In genomic region chr17:47872651-47873161, GRCh38 we compare ENCODE assay signal across 20 cellular contexts. TPM values are rescaled to one million over a fixed set of nuclear protein-coding genes. Genes with fewer than 3 reads are reported as not detected.
A peak's percentile ranks its signal among the peaks of the same experiment; 100 is the strongest.
DNase-seq lines count a peak whose midpoint lies in the region; TF ChIP-seq lines count a peak whose summit lies in the region.
"Had no signal": no experiment of that assay in that cellular context is flagged by ENCODE, and none has a peak within 500 bp of the region (broad histone marks: within the 10 kb centered on the region; RNA-seq: fewer than 3 reads in every experiment).

No MANE protein-coding gene starts in this region.

- peaks cover 53% of the 10 kb centered on the region for H3K4me1 ChIP-seq in Caco-2

- no peak for TF ChIP-seq CTCF in choroid plexus epithelial cell (conservative IDR thresholded peaks at IDR 0.05; ENCODE audit: low read depth, low read length)
- no peak for TF ChIP-seq CTCF in HFFc6 (IDR thresholded peaks at IDR 0.05)
- TF ChIP-seq CTCF in Caco-2 (IDR thresholded peaks at IDR 0.05; ENCODE audit: insufficient read depth in 1 of 2, low read depth in 1 of 2, low read length in 1 of 2, severe bottlenecking in 1 of 2, unreplicated experiment in 1 of 2), result no peak

- H3K36me3 ChIP-seq in Caco-2 (ENCODE audit: control insufficient read depth, insufficient read depth, low read length), result no peaks in the 10 kb centered on the region
- H3K36me3 ChIP-seq: ascending aorta, esophagus muscularis mucosa, heart right ventricle had no signal

- H3K27me3 Mint-ChIP-seq in HFFc6 (ENCODE audit: insufficient read depth), result peaks cover 22% of the 10 kb centered on the region
- no peaks in the 10 kb centered on the region for H3K27me3 Mint-ChIP-seq in Caco-2 (ENCODE audit: insufficient read depth, unreplicated experiment)

- no peaks in the 10 kb centered on the region; the same call in 1 of the 2 replicates for H3K27me3 ChIP-seq in Caco-2 (replicated peaks; ENCODE audit: control insufficient read depth, insufficient read depth, low read length)

- H3K9me3 Mint-ChIP-seq in HFFc6 (no peaks in the 10 kb centered on the region), Caco-2 (ENCODE audit: unreplicated experiment) (no peaks in the 10 kb centered on the region)
- H3K9me3 Mint-ChIP-seq: naive thymus-derived CD8-positive, alpha-beta T cell; stimulated activated naive CD8-positive, alpha-beta T cell treated with anti-CD3 and anti-CD28 coated beads, Interleukin-15, Interleukin-2, amounts not matched to agents 100 ng/mL and 50 ng/mL, for 24 hours; T-helper 2 cell treated with Interferon-gamma antibody and Interleukin-4, amounts not matched to agents 5 μg/mL and 100 μg/mL, for 36 hours had no signal

- no peaks in the 10 kb centered on the region for H3K9me3 ChIP-seq in Caco-2
- H3K9me3 ChIP-seq: ascending aorta, esophagus muscularis mucosa, heart right ventricle had no signal

- no peak overlapping the region for H3K27ac Mint-ChIP-seq in HFFc6
- no peak overlapping the region for H3K27ac Mint-ChIP-seq in Caco-2 (ENCODE audit: unreplicated experiment)
- H3K27ac Mint-ChIP-seq: dendritic cell treated with granulocyte-macrophage colony-stimulating factor and Interleukin-4, amounts not matched to agents 40 ng/mL and 50 ng/mL, for 4 days; naive thymus-derived CD8-positive, alpha-beta T cell; stimulated activated naive CD8-positive, alpha-beta T cell treated with anti-CD3 and anti-CD28 coated beads, Interleukin-15, Interleukin-2, amounts not matched to agents 100 ng/mL and 50 ng/mL, for 24 hours; T-helper 2 cell treated with Interferon-gamma antibody and Interleukin-4, amounts not matched to agents 5 μg/mL and 100 μg/mL, for 36 hours had no signal

- no peak overlapping the region for H3K4me3 ChIP-seq in choroid plexus epithelial cell (ENCODE audit: low read depth, low read length)
- H3K4me3 ChIP-seq in Caco-2 (ENCODE audit: low read depth, low read length), result no peak overlapping the region
- H3K4me3 ChIP-seq: ascending aorta, esophagus muscularis mucosa, heart right ventricle had no signal

- H3K36me3 Mint-ChIP-seq in HFFc6 (ENCODE audit: low read depth) (no peaks in the 10 kb centered on the region), Caco-2 (ENCODE audit: insufficient read depth, unreplicated experiment) (no peaks in the 10 kb centered on the region)
- H3K36me3 Mint-ChIP-seq: naive thymus-derived CD8-positive, alpha-beta T cell had no signal

- H3K4me3 Mint-ChIP-seq in HFFc6 (no peak overlapping the region), Caco-2 (ENCODE audit: unreplicated experiment) (no peak overlapping the region)
- H3K4me3 Mint-ChIP-seq: dendritic cell treated with granulocyte-macrophage colony-stimulating factor and Interleukin-4, amounts not matched to agents 40 ng/mL and 50 ng/mL, for 4 days; naive thymus-derived CD8-positive, alpha-beta T cell; stimulated activated naive CD8-positive, alpha-beta T cell treated with anti-CD3 and anti-CD28 coated beads, Interleukin-15, Interleukin-2, amounts not matched to agents 100 ng/mL and 50 ng/mL, for 24 hours; T-helper 2 cell treated with Interferon-gamma antibody and Interleukin-4, amounts not matched to agents 5 μg/mL and 100 μg/mL, for 36 hours had no signal

- CTCF ChIA-PET in Caco-2 (lab: Charles Lee), result interaction anchor here (0.6 to 7.5 kb wide), 2 partner anchors 30 to 32 kb away, joined by 3 to 37 read pairs; partner anchors contain the start of gene SCRN2

- POLR2A ChIA-PET in Caco-2 (lab: Charles Lee), result interaction anchor here (0.9 kb wide), 1 partner anchor 23 kb away, joined by 3 read pairs; the partner anchor contains the start of gene SP2

- H3K4me1 Mint-ChIP-seq in HFFc6 (ENCODE audit: low read depth) (peaks cover 42% of the 10 kb centered on the region), Caco-2 (ENCODE audit: low read depth, unreplicated experiment) (peaks cover 15% of the 10 kb centered on the region)

- intact Hi-C loops in Caco-2 (cut with micrococcal nuclease; ENCODE audit: unreplicated experiment), result no loop called here

- DNase-seq in A172 (ENCODE audit: low spot score) (peak; percentile 21), NCI-H526 (lab: John Stamatoyannopoulos, UW) (peak; percentile 40 to 74), choroid plexus epithelial cell (ENCODE audit: low read depth) (peak; percentile 32), iPS-NIHi11 (ENCODE audit: low spot score) (peak; percentile 35), HFFc6 (no peak), Caco-2 (no peak), NCI-H2196 treated with DMSO at 0.1 percent for 48 hours (lab: John Stamatoyannopoulos, UW; ENCODE audit: unreplicated experiment) (no peak), T-helper 9 cell (no peak)
- DNase-seq: activated CD4-positive, alpha-beta T cell treated with anti-CD3 and anti-CD28 coated beads for 48 hours; activated CD8-positive, alpha-beta memory T cell treated with anti-CD3 and anti-CD28 coated beads, Interleukin-2, amount 50 U/mL, for 4 hours; activated gamma-delta T cell treated with Interleukin-2 at 50 U/mL for 16 hours; heart right ventricle; left ventricle myocardium superior; naive thymus-derived CD8-positive, alpha-beta T cell; SHP77 treated with DMSO at 0.1 percent for 48 hours had no signal

- no TSS peak for BruUV-seq in Caco-2 (replicated peaks; lab: Mats Ljungman, UMichigan)

RNA-seq across cellular contexts. Expression of gene SP6, which starts 21.7 kb away (rescaled TPM):
- total RNA-seq in A172 (2014; rRNA removed; shearing (Covaris generic)), result 0.19 and 0.46 TPM in 2 replicates
- total RNA-seq in HFFc6 (2021; fragmentation: NEBNext Ultra II Directional; extraction: Animal tissue kit (Norgen Biotek cat#: 25700)), result 1 to 10 TPM in 4 of 6 experiments, under 1 TPM in 2; 0.45 to 1.2 (median 1.1) TPM
- total RNA-seq in Caco-2 (2022), result 20.6 and 25.0 TPM in 2 replicates

RNA-seq across cellular contexts. Expression of gene SP2, which starts 23.3 kb away (rescaled TPM):
- total RNA-seq in A172 (2014; rRNA removed; shearing (Covaris generic)), result 1.2 and 2.5 TPM in 2 replicates
- 10 to 100 TPM; 10.7 to 17.5 (median 16.4) TPM for total RNA-seq in HFFc6 (2021; fragmentation: NEBNext Ultra II Directional; extraction: Animal tissue kit (Norgen Biotek cat#: 25700))
- total RNA-seq in Caco-2 (2022), result 24.8 and 25.2 TPM in 2 replicates

RNA-seq across cellular contexts. Expression of gene SCRN2, which starts 31.6 kb away (rescaled TPM):
- 56.8 and 65.4 TPM in 2 replicates for total RNA-seq in A172 (2014; rRNA removed; shearing (Covaris generic))
- 10 to 100 TPM; 33.9 to 46.6 (median 39.1) TPM for total RNA-seq in HFFc6 (2021; fragmentation: NEBNext Ultra II Directional; extraction: Animal tissue kit (Norgen Biotek cat#: 25700))
- 73.6 and 80.8 TPM in 2 replicates for total RNA-seq in Caco-2 (2022)

RNA-seq across cellular contexts. Expression of gene LRRC46, which starts 41.2 kb away (rescaled TPM):
- 0.62 and 1.6 TPM in 2 replicates for total RNA-seq in A172 (2014; rRNA removed; shearing (Covaris generic))
- 1 to 10 TPM in 1 of 6 experiments, under 1 TPM in 5; 0.41 to 1.1 (median 0.83) TPM for total RNA-seq in HFFc6 (2021; fragmentation: NEBNext Ultra II Directional; extraction: Animal tissue kit (Norgen Biotek cat#: 25700))
- total RNA-seq in Caco-2 (2022), result 1.4 and 2.3 TPM in 2 replicates
- total RNA-seq: ascending aorta, left ventricle myocardium superior had no signal

RNA-seq across cellular contexts. Expression of gene MRPL10, which starts 41.4 kb away (rescaled TPM):
- 41.9 and 58.5 TPM in 2 replicates for total RNA-seq in A172 (2014; rRNA removed; shearing (Covaris generic))
- total RNA-seq in HFFc6 (2021; fragmentation: NEBNext Ultra II Directional; extraction: Animal tissue kit (Norgen Biotek cat#: 25700)), result 10 to 100 TPM; 39.4 to 48.0 (median 43.7) TPM
- total RNA-seq in Caco-2 (2022), result 159 and 162 TPM in 2 replicates

Comparison
In these comparisons a context has a peak if more than half of its experiments do, and no peak if none do; other contexts are left out.
1. DNase-seq: peak in A172 (single experiment), NCI-H526 (2 of 2), choroid plexus epithelial cell (single experiment) and iPS-NIHi11 (single experiment); none in HFFc6 (single experiment), Caco-2 (0 of 2), NCI-H2196 treated with DMSO at 0.1 percent for 48 hours (single experiment) and T-helper 9 cell (single experiment).